ENCODE assay signal across 16 cellular contexts in genomic region chr5:72587909-72588308, GRCh38.
DNase-seq lines count a peak whose midpoint lies in the region; ATAC-seq, FAIRE-seq and TF ChIP-seq lines count a peak whose summit lies in the region.
"Had no signal": no experiment of that assay in that cellular context is flagged by ENCODE, and none has a peak within 500 bp of the region (broad histone marks: within the 10 kb centered on the region; RNA-seq: fewer than 3 reads in every experiment).

No MANE protein-coding gene starts in this region.

- TF ChIP-seq POLR2A in GM12891 (IDR thresholded peaks at IDR 0.05; ENCODE audit: low read depth, low read length) (no peak), NB4 (IDR thresholded peaks at IDR 0.05; ENCODE audit: extremely low read depth, insufficient read length) (no peak)

- H3K27me3 Mint-ChIP-seq in osteocyte (ENCODE audit: unreplicated experiment) = no peaks in the 10 kb centered on the region
- H3K27me3 Mint-ChIP-seq: CD4-positive, alpha-beta T cell had no signal

- peak overlapping the region; percentile 50 for H3K27ac Mint-ChIP-seq in osteocyte (ENCODE audit: unreplicated experiment)
- H3K27ac Mint-ChIP-seq: activated CD8-positive, alpha-beta T cell treated with anti-CD3 and anti-CD28 coated beads, Interleukin-2, amount 10 ng/mL, durations not matched to agents 7 days and 5 days; CD4-positive, alpha-beta T cell; effector memory CD8-positive, alpha-beta T cell; naive thymus-derived CD8-positive, alpha-beta T cell; stimulated activated naive CD8-positive, alpha-beta T cell treated with anti-CD3 and anti-CD28 coated beads, Interleukin-15, amount 100 ng/mL, for 72 hours had no signal

- TF ChIP-seq CTCF in NB4 (IDR thresholded peaks at IDR 0.05; ENCODE audit: low read depth, low read length) (no peak), fibroblast of pulmonary artery (IDR thresholded peaks at IDR 0.05; ENCODE audit: low read length, missing control alignments) (no peak), osteocyte (IDR thresholded peaks at IDR 0.05) (no peak)

- no peak for ATAC-seq in GM21717 (IDR thresholded peaks at IDR 0.05; ENCODE audit: unreplicated experiment)
- no peak for ATAC-seq in HG03442 (IDR thresholded peaks at IDR 0.05; ENCODE audit: unreplicated experiment)
- ATAC-seq: activated CD8-positive, alpha-beta T cell treated with anti-CD3 and anti-CD28 coated beads, Interleukin-2, amount 10 ng/mL, durations not matched to agents 7 days and 5 days; effector memory CD8-positive, alpha-beta T cell; naive thymus-derived CD8-positive, alpha-beta T cell; Right ventricle myocardium inferior; stimulated activated naive CD8-positive, alpha-beta T cell treated with anti-CD3 and anti-CD28 coated beads, Interleukin-15, amount 100 ng/mL, for 72 hours had no signal

- H3K4me1 Mint-ChIP-seq in osteocyte (ENCODE audit: unreplicated experiment) = peaks cover 39% of the 10 kb centered on the region
- H3K4me1 Mint-ChIP-seq: naive thymus-derived CD8-positive, alpha-beta T cell; stimulated activated naive CD8-positive, alpha-beta T cell treated with anti-CD3 and anti-CD28 coated beads, Interleukin-15, amount 100 ng/mL, for 72 hours had no signal

- H3K4me3 ChIP-seq in NB4 (ENCODE audit: low read depth, low read length) (no peak overlapping the region), fibroblast of pulmonary artery (replicated peaks; ENCODE audit: low read depth, low read length) (no peak overlapping the region)
- H3K4me3 ChIP-seq: sigmoid colon had no signal

- no peaks in the 10 kb centered on the region for H3K36me3 Mint-ChIP-seq in osteocyte (ENCODE audit: unreplicated experiment)
- H3K36me3 Mint-ChIP-seq: naive thymus-derived CD8-positive, alpha-beta T cell had no signal

- H3K9me3 Mint-ChIP-seq in osteocyte (ENCODE audit: unreplicated experiment) = peaks cover 7% of the 10 kb centered on the region
- H3K9me3 Mint-ChIP-seq: CD4-positive, alpha-beta T cell; stimulated activated naive CD8-positive, alpha-beta T cell treated with anti-CD3 and anti-CD28 coated beads, Interleukin-15, amount 100 ng/mL, for 72 hours had no signal

- FAIRE-seq in GM12891 (lab: Jason Lieb, UNC) = no peak

- no peak overlapping the region for H3K4me3 Mint-ChIP-seq in osteocyte (ENCODE audit: unreplicated experiment)
- H3K4me3 Mint-ChIP-seq: activated CD8-positive, alpha-beta T cell treated with anti-CD3 and anti-CD28 coated beads, Interleukin-2, amount 10 ng/mL, durations not matched to agents 7 days and 5 days; CD4-positive, alpha-beta T cell; effector memory CD8-positive, alpha-beta T cell; naive thymus-derived CD8-positive, alpha-beta T cell; stimulated activated naive CD8-positive, alpha-beta T cell treated with anti-CD3 and anti-CD28 coated beads, Interleukin-15, amount 100 ng/mL, for 72 hours had no signal

- DNase-seq in GM12891 (ENCODE audit: insufficient read length, low spot score) (no peak), NB4 (ENCODE audit: low read depth) (peak; percentile 17), fibroblast of pulmonary artery (ENCODE audit: low read depth) (peak; percentile 56), osteocyte (ENCODE audit: extremely low spot score, unreplicated experiment) (no peak), NCI-H2107 treated with DMSO at 0.1 percent for 48 hours (lab: John Stamatoyannopoulos, UW; ENCODE audit: unreplicated experiment) (no peak)
- DNase-seq: activated CD8-positive, alpha-beta T cell treated with anti-CD3 and anti-CD28 coated beads, Interleukin-2, amount 10 ng/mL, durations not matched to agents 7 days and 5 days; activated effector memory CD4-positive, alpha-beta T cell treated with Interleukin-2 at 50 U/mL for 16 hours; CD4-positive, alpha-beta T cell; effector memory CD8-positive, alpha-beta T cell; naive thymus-derived CD8-positive, alpha-beta T cell; NCI-H1436; sigmoid colon; stimulated activated naive CD8-positive, alpha-beta T cell treated with anti-CD3 and anti-CD28 coated beads, Interleukin-15, amount 100 ng/mL, for 72 hours had no signal

TF ChIP-seq in GM12891, 5 proteins besides CTCF, POLR2A, EP300 and RAD21:
- TF ChIP-seq TAF1 (IDR thresholded peaks at IDR 0.05; ENCODE audit: low read depth, low read length) (no peak), SPI1 (IDR thresholded peaks at IDR 0.05; ENCODE audit: low read depth, low read length) (0 out of 2 replicates have a peak, but pooled peaks have one; percentile 0)

Comparison
In these comparisons a context has a peak if more than half of its experiments do, and no peak if none do; other contexts are left out.
1. DNase-seq: peak in NB4 (single experiment) and fibroblast of pulmonary artery (single experiment); none in GM12891 (single experiment), osteocyte (single experiment) and NCI-H2107 treated with DMSO at 0.1 percent for 48 hours (single experiment).